In genomic region chr2:207254526-207255464, GRCh38 we compare ENCODE assay signal across 10 cellular contexts.
A peak's percentile ranks its signal among the peaks of the same experiment; 100 is the strongest.
DNase-seq lines count a peak whose midpoint lies in the region; ATAC-seq lines count a peak whose summit lies in the region.
"Had no signal": no experiment of that assay in that cellular context is flagged by ENCODE, and none has a peak within 500 bp of the region (broad histone marks: within the 10 kb centered on the region; RNA-seq: fewer than 3 reads in every experiment).

No MANE protein-coding gene starts in this region.

- peak overlapping the region; percentile 96 to 98 for H3K18ac ChIP-seq in mesenchymal stem cell (ENCODE audit: low read depth in 1 of 2, low read length in 2 of 2)

- H3K27ac ChIP-seq in Karpas-422 (ENCODE audit: low read length) (peak overlapping the region; percentile 99), mesenchymal stem cell (ENCODE audit: low read length, poor library complexity, severe bottlenecking) (peak overlapping the region; percentile 73)

- DNase-seq in AML-193 (lab: John Stamatoyannopoulos, UW) (peak; percentile 74 to 79), Karpas-422 (peak; percentile 94), adipocyte (ENCODE audit: low read depth) (peak; percentile 41), mesenchymal stem cell (peak; percentile 94), NCI-H748 treated with DMSO at 0.1 percent for 48 hours (lab: John Stamatoyannopoulos, UW) (no peak), NCI-H2081 treated with DMSO at 0.1 percent for 48 hours (lab: John Stamatoyannopoulos, UW) (no peak), left lobe of liver (ENCODE audit: low spot score) (no peak), GOT3 (lab: John Stamatoyannopoulos, UW) (no peak)
- DNase-seq: heart right ventricle, T1000 had no signal

- no peak overlapping the region for H2BK120ac ChIP-seq in mesenchymal stem cell (ENCODE audit: low read depth, low read length)

- no peak overlapping the region for H2BK15ac ChIP-seq in mesenchymal stem cell (ENCODE audit: low read depth, poor library complexity, severe bottlenecking)

- peak overlapping the region; percentile 98 to 100 for H2BK12ac ChIP-seq in mesenchymal stem cell (ENCODE audit: low read length in 2 of 2)

- H3K9ac ChIP-seq in Karpas-422 (ENCODE audit: low read length): peak overlapping the region; percentile 88
- peak overlapping the region; percentile 13 for H3K9ac ChIP-seq in adipocyte (ENCODE audit: low read length)
- H3K9ac ChIP-seq in mesenchymal stem cell (ENCODE audit: low read length): peak overlapping the region; percentile 37

- no peak for ATAC-seq in left lobe of liver
- ATAC-seq: heart right ventricle had no signal

- peak overlapping the region; percentile 89 for H4K8ac ChIP-seq in mesenchymal stem cell (ENCODE audit: low read length)

- peak overlapping the region; percentile 14 for H2AK5ac ChIP-seq in mesenchymal stem cell (ENCODE audit: low read length, severe bottlenecking)

- H3K4me1 ChIP-seq in Karpas-422 (ENCODE audit: low read length) (peaks cover 97% of the 10 kb centered on the region), adipocyte (ENCODE audit: control insufficient read depth, insufficient read depth, low read length) (peaks cover 69% of the 10 kb centered on the region), mesenchymal stem cell (ENCODE audit: control insufficient read depth, insufficient read depth, low read depth, low read length) (peaks cover 34% of the 10 kb centered on the region)

- H3K9me2 ChIP-seq in Karpas-422 (replicated peaks; ENCODE audit: insufficient read depth, low read length): no peaks in the 10 kb centered on the region

- H2BK5ac ChIP-seq in mesenchymal stem cell (ENCODE audit: low read depth, low read length, poor library complexity, severe bottlenecking): peak overlapping the region; percentile 21

- no peak overlapping the region for H3K23ac ChIP-seq in mesenchymal stem cell (ENCODE audit: low read length in 2 of 2)

- 22% methylated on average over 9 of the region's 9 CpGs for WGBS in mesenchymal stem cell

- H3K27me3 ChIP-seq in Karpas-422 (ENCODE audit: low read length): no peaks in the 10 kb centered on the region
- no peaks in the 10 kb centered on the region for H3K27me3 ChIP-seq in adipocyte (replicated peaks; ENCODE audit: control insufficient read depth, insufficient read depth, low read length)
- H3K27me3 ChIP-seq in mesenchymal stem cell (ENCODE audit: control insufficient read depth in 1 of 2, insufficient read depth in 1 of 2, low read length in 2 of 2): no peaks in the 10 kb centered on the region
- H3K27me3 ChIP-seq: heart right ventricle had no signal

- peaks cover 12% of the 10 kb centered on the region for H3K79me2 ChIP-seq in Karpas-422 (ENCODE audit: low read length)

- no peak overlapping the region for H3K14ac ChIP-seq in mesenchymal stem cell (ENCODE audit: low read length in 2 of 2)

- peak overlapping the region; percentile 87 for H3K4me2 ChIP-seq in Karpas-422 (ENCODE audit: low read depth, low read length, poor library complexity, severe bottlenecking)
- H3K4me2 ChIP-seq in mesenchymal stem cell (ENCODE audit: low read length, poor library complexity, severe bottlenecking): no peak overlapping the region

- H3K4me3 ChIP-seq in Karpas-422 (ENCODE audit: low read length) (peak overlapping the region; percentile 70), adipocyte (ENCODE audit: low read length) (no peak overlapping the region), mesenchymal stem cell (ENCODE audit: insufficient read depth in 1 of 2, low read depth in 1 of 2, low read length in 2 of 2) (no peak overlapping the region)

- H4K20me1 ChIP-seq in Karpas-422 (ENCODE audit: insufficient read depth, low read depth, low read length): no peaks in the 10 kb centered on the region

- H3K9me3 ChIP-seq in Karpas-422 (ENCODE audit: low read length) (no peaks in the 10 kb centered on the region), adipocyte (ENCODE audit: control insufficient read depth, low read length) (no peaks in the 10 kb centered on the region), mesenchymal stem cell (ENCODE audit: control insufficient read depth, low read length) (no peaks in the 10 kb centered on the region)
- H3K9me3 ChIP-seq: heart right ventricle had no signal

- H3K36me3 ChIP-seq in Karpas-422 (ENCODE audit: insufficient read depth, low read length): no peaks in the 10 kb centered on the region
- no peaks in the 10 kb centered on the region for H3K36me3 ChIP-seq in adipocyte (ENCODE audit: control insufficient read depth, insufficient read depth, low read length, severe bottlenecking)
- no peaks in the 10 kb centered on the region for H3K36me3 ChIP-seq in mesenchymal stem cell (ENCODE audit: control insufficient read depth in 1 of 2, insufficient read depth in 2 of 2, low read depth in 1 of 2, low read length in 2 of 2)
- H3K36me3 ChIP-seq: heart right ventricle had no signal

- no peak overlapping the region for H2AFZ ChIP-seq in Karpas-422 (ENCODE audit: low read length)
- H2AFZ ChIP-seq in mesenchymal stem cell (ENCODE audit: low read depth, low read length): no peak overlapping the region

- peak overlapping the region in 1 of 2 experiments; percentile 89 for H3K4ac ChIP-seq in mesenchymal stem cell (ENCODE audit: low read depth in 1 of 2, low read length in 2 of 2)

- peak overlapping the region; percentile 79 for H4K91ac ChIP-seq in mesenchymal stem cell (ENCODE audit: low read length)

- H3K79me1 ChIP-seq in mesenchymal stem cell (replicated peaks; ENCODE audit: low read length, poor library complexity, severe bottlenecking): no peaks in the 10 kb centered on the region

Comparison
In these comparisons a context has a peak if more than half of its experiments do, and no peak if none do; other contexts are left out.
1. DNase-seq: peak in AML-193 (2 of 2), Karpas-422 (single experiment), adipocyte (single experiment) and mesenchymal stem cell (single experiment); none in NCI-H748 treated with DMSO at 0.1 percent for 48 hours (single experiment), NCI-H2081 treated with DMSO at 0.1 percent for 48 hours (single experiment), left lobe of liver (single experiment) and GOT3 (single experiment).
2. H3K9ac ChIP-seq: peak in every context shown above with its lines; median percentile 88 in Karpas-422; 37 in mesenchymal stem cell; 13 in adipocyte.